In genomic region chr4:3455596-3455995, GRCh38 we compare ENCODE assay signal across 2 cellular contexts. TPM values are rescaled to one million over a fixed set of nuclear protein-coding genes. Genes with fewer than 3 reads are reported as not detected.
"Had no signal": no experiment of that assay in that cellular context is flagged by ENCODE, and none has a peak within 500 bp of the region (broad histone marks: within the 10 kb centered on the region; RNA-seq: fewer than 3 reads in every experiment).

No MANE protein-coding gene starts in this region.

RNA-seq across cellular contexts. Expression of gene HGFAC, which starts 13.8 kb away (rescaled TPM):
- total RNA-seq: M059J, NCI-H460 had no signal
